In the genomic region with DNA sequence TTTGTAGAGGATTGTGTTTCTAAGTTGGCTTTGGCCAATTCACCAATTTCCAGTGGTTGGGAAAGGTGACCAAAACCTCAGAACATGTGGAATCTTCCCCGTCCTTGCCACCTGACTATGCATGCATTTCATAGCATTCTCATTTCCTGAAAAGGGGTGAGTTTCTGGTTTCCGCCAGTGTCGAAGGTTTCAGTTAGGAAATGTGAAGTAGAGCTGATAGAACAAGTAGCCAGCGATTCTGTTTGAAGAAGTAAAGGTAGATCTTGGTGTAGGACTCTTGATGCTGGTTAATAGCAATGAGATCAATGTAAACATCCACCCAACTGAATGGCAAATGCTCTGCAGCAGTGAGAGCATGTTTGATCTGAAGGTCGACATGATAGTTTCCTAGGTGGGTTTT, we compare ENCODE assay signal across 2 cellular contexts.
TF ChIP-seq lines count a peak whose summit lies in the region.

No MANE protein-coding gene starts in this region.

TF ChIP-seq in liver, 16 proteins besides CTCF, POLR2A, EP300 and RAD21:
- TF ChIP-seq SP1 (IDR thresholded peaks at IDR 0.05): no peak
- peak; percentile 6 for TF ChIP-seq HNF4G (IDR thresholded peaks at IDR 0.05)

TF ChIP-seq in HepG2, 621 proteins besides CTCF, POLR2A, EP300 and RAD21:
- TF ChIP-seq ZNF296 (CRISPR knock-in tag; conservative IDR thresholded peaks at IDR 0.05): no peak
- TF ChIP-seq MTA1 (CRISPR knock-in tag; IDR thresholded peaks at IDR 0.05; ENCODE audit: borderline replicate concordance): no peak
- TF ChIP-seq ZNF3 (CRISPR knock-in tag; IDR thresholded peaks at IDR 0.05): no peak
- no peak for TF ChIP-seq IRX3 (CRISPR knock-in tag; IDR thresholded peaks at IDR 0.05; ENCODE audit: borderline replicate concordance, low read depth)
- TF ChIP-seq, protein P1, sequence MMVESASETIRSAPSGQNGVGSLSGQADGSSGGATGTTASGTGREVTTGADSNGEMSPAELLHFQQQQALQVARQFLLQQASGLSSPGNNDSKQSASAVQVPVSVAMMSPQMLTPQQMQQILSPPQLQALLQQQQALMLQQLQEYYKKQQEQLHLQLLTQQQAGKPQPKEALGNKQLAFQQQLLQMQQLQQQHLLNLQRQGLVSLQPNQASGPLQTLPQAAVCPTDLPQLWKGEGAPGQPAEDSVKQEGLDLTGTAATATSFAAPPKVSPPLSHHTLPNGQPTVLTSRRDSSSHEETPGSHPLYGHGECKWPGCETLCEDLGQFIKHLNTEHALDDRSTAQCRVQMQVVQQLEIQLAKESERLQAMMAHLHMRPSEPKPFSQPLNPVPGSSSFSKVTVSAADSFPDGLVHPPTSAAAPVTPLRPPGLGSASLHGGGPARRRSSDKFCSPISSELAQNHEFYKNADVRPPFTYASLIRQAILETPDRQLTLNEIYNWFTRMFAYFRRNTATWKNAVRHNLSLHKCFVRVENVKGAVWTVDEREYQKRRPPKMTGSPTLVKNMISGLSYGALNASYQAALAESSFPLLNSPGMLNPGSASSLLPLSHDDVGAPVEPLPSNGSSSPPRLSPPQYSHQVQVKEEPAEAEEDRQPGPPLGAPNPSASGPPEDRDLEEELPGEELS (CRISPR knock-in tag; IDR thresholded peaks at IDR 0.05): no peak
- TF ChIP-seq, protein P2, sequence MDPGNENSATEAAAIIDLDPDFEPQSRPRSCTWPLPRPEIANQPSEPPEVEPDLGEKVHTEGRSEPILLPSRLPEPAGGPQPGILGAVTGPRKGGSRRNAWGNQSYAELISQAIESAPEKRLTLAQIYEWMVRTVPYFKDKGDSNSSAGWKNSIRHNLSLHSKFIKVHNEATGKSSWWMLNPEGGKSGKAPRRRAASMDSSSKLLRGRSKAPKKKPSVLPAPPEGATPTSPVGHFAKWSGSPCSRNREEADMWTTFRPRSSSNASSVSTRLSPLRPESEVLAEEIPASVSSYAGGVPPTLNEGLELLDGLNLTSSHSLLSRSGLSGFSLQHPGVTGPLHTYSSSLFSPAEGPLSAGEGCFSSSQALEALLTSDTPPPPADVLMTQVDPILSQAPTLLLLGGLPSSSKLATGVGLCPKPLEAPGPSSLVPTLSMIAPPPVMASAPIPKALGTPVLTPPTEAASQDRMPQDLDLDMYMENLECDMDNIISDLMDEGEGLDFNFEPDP (CRISPR knock-in tag; conservative IDR thresholded peaks at IDR 0.05): no peak
- no peak for TF ChIP-seq U2AF1 (optimal IDR thresholded peaks at IDR 0.05; ENCODE audit: low read depth, low read length)
- TF ChIP-seq, protein P3, sequence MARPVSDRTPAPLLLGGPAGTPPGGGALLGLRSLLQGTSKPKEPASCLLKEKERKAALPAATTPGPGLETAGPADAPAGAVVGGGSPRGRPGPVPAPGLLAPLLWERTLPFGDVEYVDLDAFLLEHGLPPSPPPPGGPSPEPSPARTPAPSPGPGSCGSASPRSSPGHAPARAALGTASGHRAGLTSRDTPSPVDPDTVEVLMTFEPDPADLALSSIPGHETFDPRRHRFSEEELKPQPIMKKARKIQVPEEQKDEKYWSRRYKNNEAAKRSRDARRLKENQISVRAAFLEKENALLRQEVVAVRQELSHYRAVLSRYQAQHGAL (CRISPR knock-in tag; IDR thresholded peaks at IDR 0.05; ENCODE audit: not compliant biosample characterization): no peak
